ENCODE assay signal across 19 cellular contexts in the genomic region with DNA sequence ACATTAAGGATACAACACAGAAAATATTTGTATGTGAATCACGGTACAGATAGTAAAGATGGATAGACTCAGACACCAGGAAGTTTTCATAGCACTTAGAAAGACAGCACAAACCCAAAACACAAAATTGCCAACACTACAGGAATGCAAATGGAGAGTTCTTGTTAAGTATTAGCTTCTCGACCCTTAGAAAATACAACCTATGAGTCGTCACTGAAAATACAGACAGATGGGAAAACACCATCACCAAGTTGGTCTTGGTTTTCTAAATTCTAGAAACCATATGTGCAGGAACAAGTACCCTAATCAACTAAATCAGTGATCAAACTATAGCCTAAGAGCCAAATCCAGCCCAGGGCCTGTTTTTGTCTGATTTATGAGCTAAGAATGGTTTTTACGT.
"Had no signal": no experiment of that assay in that cellular context is flagged by ENCODE, and none has a peak within 500 bp of the region (broad histone marks: within the 10 kb centered on the region; RNA-seq: fewer than 3 reads in every experiment).

No MANE protein-coding gene starts in this region.

- H3K9me3 ChIP-seq: mucosa of descending colon, pancreas, transverse colon had no signal

- ATAC-seq: activated CD8-positive, alpha-beta memory T cell treated with anti-CD3 and anti-CD28 coated beads, Interleukin-2, amount 10 ng/mL, durations not matched to agents 7 days and 5 days; esophagus mucosa; foreskin keratinocyte; left cardiac atrium; mucosa of descending colon; naive thymus-derived CD8-positive, alpha-beta T cell; pancreas had no signal

- DNase-seq: activated CD4-positive, alpha-beta memory T cell treated with anti-CD3 and anti-CD28 coated beads for 36 hours; activated CD4-positive, alpha-beta T cell treated with anti-CD3 and anti-CD28 coated beads for 1 hour; activated CD8-positive, alpha-beta memory T cell treated with anti-CD3 and anti-CD28 coated beads, Interleukin-2, amount 10 ng/mL, durations not matched to agents 7 days and 5 days; activated effector memory CD4-positive, alpha-beta T cell treated with Interleukin-2 at 50 U/mL for 16 hours; activated T-cell treated with anti-CD3 and anti-CD28 coated beads, Interleukin-2, amount 50 U/mL, for 1 hour; amygdala; central memory CD4-positive, alpha-beta T cell; foreskin keratinocyte; left cardiac atrium; mucosa of descending colon; naive thymus-derived CD8-positive, alpha-beta T cell; pancreas; stimulated activated CD4-positive, alpha-beta T cell treated with anti-CD3 and anti-CD28 coated beads, Interleukin-12 subunit alpha, Interleukin-12 subunit beta, amount 100 ng/mL, for 4 hours; stimulated activated CD4-positive, alpha-beta T cell treated with anti-CD3 and anti-CD28 coated beads, Interleukin-2, amount 100 ng/mL, for 24 hours; transverse colon had no signal

- H3K27me3 ChIP-seq: foreskin keratinocyte, pancreas, transverse colon had no signal

- H3K4me3 ChIP-seq: coronary artery, lung, mucosa of descending colon, pancreas, transverse colon had no signal

- H3K27ac ChIP-seq: coronary artery, foreskin keratinocyte, pancreas, transverse colon, VCaP had no signal

- H3K4me1 ChIP-seq: foreskin keratinocyte had no signal

- H3K36me3 ChIP-seq: pancreas had no signal
